8 cellular contexts compared by ENCODE assay signal in the genomic region with DNA sequence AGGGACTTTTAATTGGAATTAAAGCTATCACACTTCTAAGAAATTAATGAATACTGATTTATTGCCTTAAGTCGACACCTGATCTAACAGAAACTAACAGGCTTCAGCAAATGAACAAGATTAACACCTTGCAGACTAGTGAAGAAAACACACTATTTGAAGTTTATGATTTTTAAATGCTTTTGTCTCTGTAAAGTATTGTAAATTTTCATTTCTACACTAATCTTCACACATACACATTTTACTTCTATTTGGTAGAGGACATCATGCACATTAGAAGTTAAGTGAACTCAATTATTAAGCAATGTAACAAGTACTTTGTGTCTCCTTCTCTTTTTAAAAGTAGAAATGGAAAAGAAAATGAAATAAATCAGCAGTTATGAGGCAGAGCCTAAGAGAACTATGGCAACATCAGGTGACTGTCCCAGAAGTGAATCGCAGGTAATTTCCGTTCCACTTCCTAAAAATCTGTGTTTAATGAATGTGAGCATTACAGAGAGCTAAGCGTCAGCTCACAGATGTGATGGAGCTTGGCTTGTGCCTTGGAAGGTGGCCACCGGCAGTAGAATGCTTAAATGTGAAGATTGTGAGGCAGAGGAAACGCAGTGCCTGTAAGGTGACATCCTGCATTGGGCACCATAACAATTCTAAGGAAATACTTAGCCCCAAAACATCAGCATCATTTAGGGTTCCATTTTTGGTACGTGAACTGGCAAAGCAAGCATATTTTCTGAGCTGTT. TPM values are rescaled to one million over a fixed set of nuclear protein-coding genes. Genes with fewer than 3 reads are reported as not detected.
DNase-seq lines count a peak whose midpoint lies in the region; ATAC-seq and TF ChIP-seq lines count a peak whose summit lies in the region.

No MANE protein-coding gene starts in this region.

- TF ChIP-seq EP300 in ovary (IDR thresholded peaks at IDR 0.05), result no peak

- peak overlapping the region; percentile 93 to 98 for H3K27ac Mint-ChIP-seq in T-cell

- TF ChIP-seq CTCF in GM06990 (IDR thresholded peaks at IDR 0.05; ENCODE audit: insufficient read depth, low read length, poor library complexity, severe bottlenecking) (no peak), esophagus squamous epithelium (IDR thresholded peaks at IDR 0.05) (no peak), psoas muscle (IDR thresholded peaks at IDR 0.05) (no peak), ovary (IDR thresholded peaks at IDR 0.05) (no peak)

- H3K4me3 ChIP-seq in GM06990 (replicated peaks; ENCODE audit: low read depth, low read length) (peak overlapping the region; percentile 100), esophagus squamous epithelium (peak overlapping the region; percentile 85 to 92 (median 87)), psoas muscle (peak overlapping the region; percentile 91), ovary (no peak overlapping the region)

- DNase-seq in GM06990 (ENCODE audit: extremely low read depth, insufficient read length) (no peak), T-cell (peak in 21 of 34 experiments; percentile 12 to 62 (median 34)), esophagus squamous epithelium (lab: John Stamatoyannopoulos, UW) (no peak), psoas muscle (no peak), ovary (no peak), COLO829 (ENCODE audit: low spot score) (no peak)
- no peak for DNase-seq in stimulated activated CD4-positive, alpha-beta T cell treated with anti-CD3 and anti-CD28 coated beads, Interleukin-1b, Interleukin-23, amount 100 ng/mL, for 48 hours

- H3K4me1 ChIP-seq in esophagus squamous epithelium (peaks cover 12 to 70% (median 29%) of the 10 kb centered on the region in 3 donors), psoas muscle (peaks cover 22% of the 10 kb centered on the region), ovary (ENCODE audit: insufficient read depth) (peaks cover 4% of the 10 kb centered on the region)

- no peaks in the 10 kb centered on the region for H3K9me3 Mint-ChIP-seq in T-cell

- H3K9me3 ChIP-seq in esophagus squamous epithelium (no peaks in the 10 kb centered on the region), psoas muscle (no peaks in the 10 kb centered on the region), ovary (no peaks in the 10 kb centered on the region)

- H3K36me3 ChIP-seq in GM06990 (ENCODE audit: control insufficient read depth, insufficient read depth, low read length) (no peaks in the 10 kb centered on the region; the same call in 1 of the 2 replicates), esophagus squamous epithelium (peaks cover 0 to 18% (median 0%) of the 10 kb centered on the region in 3 donors), psoas muscle (ENCODE audit: insufficient read depth in 1 of 2, low read depth in 1 of 2) (peaks cover 4 to 19% of the 10 kb centered on the region in 2 donors), ovary (no peaks in the 10 kb centered on the region)

- peaks cover 26% of the 10 kb centered on the region for H3K36me3 Mint-ChIP-seq in T-cell

- H3K27me3 ChIP-seq in GM06990 (replicated peaks; ENCODE audit: control insufficient read depth, insufficient read depth, low read length) (no peaks in the 10 kb centered on the region), esophagus squamous epithelium (no peaks in the 10 kb centered on the region), psoas muscle (ENCODE audit: insufficient read depth in 3 of 3, low read length in 2 of 3) (no peaks in the 10 kb centered on the region), ovary (no peaks in the 10 kb centered on the region)

- WGBS in esophagus squamous epithelium, 2 donors, result 54 to 62% methylated on average over 7 of the region's 7 CpGs
- WGBS in psoas muscle, 3 donors, result 59 to 69% (median 67%) methylated on average over 7 of the region's 7 CpGs
- 60 to 67% (median 63%) methylated on average over 7 of the region's 7 CpGs for WGBS in ovary, 3 donors

- H3K27ac ChIP-seq in esophagus squamous epithelium (peak overlapping the region; percentile 98 to 100 (median 98)), psoas muscle (peak overlapping the region; percentile 94), ovary (no peak overlapping the region)

- peak overlapping the region; percentile 95 to 100 (median 97) for H3K4me3 Mint-ChIP-seq in T-cell

- POLR2A ChIA-PET in T-cell (lab: Charles Lee), result interaction anchor here (0.6 to 3.4 kb wide), 5 partner anchors 15 to 315 kb away, joined by 3 to 11 read pairs (median 5); no protein-coding TSS in a partner anchor

- intact Hi-C loops in esophagus squamous epithelium (cut with DNase I) (no loop called here), psoas muscle (cut with DNase I) (no loop called here), ovary (cut with DNase I) (no loop called here)

- CTCF ChIA-PET in T-cell (lab: Charles Lee), result interaction anchor here in 1 of 2 donors (1.0 to 2.4 kb wide), 5 partner anchors 31 to 285 kb away, joined by 3 to 9 read pairs (median 4); no protein-coding TSS in a partner anchor

- ATAC-seq in T-cell (replicated peaks in 1 of 4), result peak in 1 of 4 experiments; percentile 8
- ATAC-seq in psoas muscle, result no peak
- ATAC-seq in GM18873 (IDR thresholded peaks at IDR 0.05; ENCODE audit: low FRiP score, unreplicated experiment), result no peak

- peaks cover 83 to 86% (median 84%) of the 10 kb centered on the region in 3 donors for H3K4me1 Mint-ChIP-seq in T-cell

- no peak for TF ChIP-seq POLR2A in esophagus squamous epithelium (IDR thresholded peaks at IDR 0.05)
- no peak for TF ChIP-seq POLR2A in ovary (IDR thresholded peaks at IDR 0.05)

- H3K27me3 Mint-ChIP-seq in T-cell, result no peaks in the 10 kb centered on the region

RNA-seq across cellular contexts. Expression of a gene that starts 1.2 kb away (rescaled TPM):
- 100 to 1,000 TPM; 145 to 258 (median 205) TPM for total RNA-seq in T-cell
- 100 to 1,000 TPM in 2 of 4 donors, 10 to 100 TPM in 2; 72.3 to 125 (median 101) TPM for total RNA-seq in esophagus squamous epithelium
- total RNA-seq in psoas muscle, result 10 to 100 TPM; 15.4 to 33.6 (median 25.0) TPM
- 10 to 100 TPM; 19.4 to 41.5 (median 29.8) TPM for polyA plus RNA-seq in psoas muscle
- 100 to 1,000 TPM in 2 of 7 donors, 10 to 100 TPM in 5; 62.6 to 125 (median 98.1) TPM for total RNA-seq in ovary
- polyA plus RNA-seq in ovary, result 100 to 1,000 TPM in 1 of 2 donors, 10 to 100 TPM in 1; 80.9 to 124 TPM

RNA-seq across cellular contexts. Expression of a gene that starts 31.8 kb away (rescaled TPM):
- 10 to 100 TPM in 2 of 5 donors, 1 to 10 TPM in 2, under 1 TPM in 1; 0.49 to 11.4 (median 8.9) TPM for total RNA-seq in T-cell
- 10 to 100 TPM in 1 of 4 donors, 1 to 10 TPM in 1, under 1 TPM in 1, not detected in 1; 0.57 to 14.7 (median 8.2) TPM for total RNA-seq in esophagus squamous epithelium
- total RNA-seq in psoas muscle, result 1 to 10 TPM in 1 of 4 donors, under 1 TPM in 3; 0.52 to 2.0 (median 0.80) TPM
- polyA plus RNA-seq in psoas muscle, result 1 to 10 TPM; 1.1 to 2.0 (median 1.7) TPM
- total RNA-seq in ovary, result 1 to 10 TPM in 5 of 7 donors, under 1 TPM in 2; 0.53 to 3.7 (median 2.3) TPM
- 10 to 100 TPM in 1 of 2 donors, 1 to 10 TPM in 1; 8.5 to 16.8 TPM for polyA plus RNA-seq in ovary

Comparison
In these comparisons a context has a peak if more than half of its experiments do, and no peak if none do; other contexts are left out.
1. DNase-seq: peak in T-cell (21 of 34); none in GM06990 (single experiment), esophagus squamous epithelium (single experiment), psoas muscle (0 of 2), ovary (0 of 5), stimulated activated CD4-positive, alpha-beta T cell treated with anti-CD3 and anti-CD28 coated beads, Interleukin-1b, Interleukin-23, amount 100 ng/mL, for 48 hours (single experiment) and COLO829 (single experiment).
2. H3K27ac ChIP-seq: peak in esophagus squamous epithelium (4 of 4) and psoas muscle (single experiment); none in ovary (0 of 2).